ENCODE assay signal across 21 cellular contexts in genomic region chr5:113150221-113150620, GRCh38.
DNase-seq lines count a peak whose midpoint lies in the region; ATAC-seq, FAIRE-seq and TF ChIP-seq lines count a peak whose summit lies in the region.
"Had no signal": no experiment of that assay in that cellular context is flagged by ENCODE, and none has a peak within 500 bp of the region (broad histone marks: within the 10 kb centered on the region; RNA-seq: fewer than 3 reads in every experiment).

No MANE protein-coding gene starts in this region.

- DNase-seq in IMR-90 (no peak), endodermal cell (no peak), lower lobe of right lung (no peak), pancreas (no peak), right cardiac atrium (no peak), anterior cingulate cortex (lab: John Stamatoyannopoulos, UW) (no peak), GM13977 (ENCODE audit: low spot score) (no peak)
- DNase-seq in effector CD4-positive, alpha-beta T cell: no peak
- DNase-seq: Caco-2; CD4-positive, CD25-positive, alpha-beta regulatory T cell; MM.1S; NCI-H1092; NCI-H1436 treated with DMSO at 0.1 percent for 48 hours; NCI-H2029 treated with DMSO at 0.1 percent for 48 hours; NK-92 treated with Interleukin-12 subunit alpha and Interleukin-12 subunit beta, amount 100 ng/mL, for 24 hours; Right ventricle myocardium superior had no signal

- H4K5ac ChIP-seq in IMR-90 (ENCODE audit: low read depth, low read length): peak overlapping the region; percentile 35; the same call in 1 of the 2 replicates

- in situ Hi-C loops in IMR-90 (cut with MboI; ENCODE audit: low sequenced_read_pairs): no loop called here
- in situ Hi-C loops in GM13977 (cut with MboI; ENCODE audit: low pct_unique_long_range_greater_than_20kb, low sequenced_read_pairs, unreplicated experiment): no loop called here

- peaks cover 17% of the 10 kb centered on the region; the same call in 1 of the 2 replicates for H3K9me1 ChIP-seq in IMR-90 (ENCODE audit: insufficient read depth, low read length)

- H3K9me3 ChIP-seq in IMR-90 (ENCODE audit: control insufficient read depth, insufficient read depth, low read length): no peaks in the 10 kb centered on the region
- H3K9me3 ChIP-seq in endodermal cell (ENCODE audit: control insufficient read depth, low read length): no peaks in the 10 kb centered on the region
- no peaks in the 10 kb centered on the region for H3K9me3 ChIP-seq in lower lobe of right lung
- H3K9me3 ChIP-seq in pancreas: no peaks in the 10 kb centered on the region
- no peaks in the 10 kb centered on the region for H3K9me3 ChIP-seq in right cardiac atrium (ENCODE audit: control insufficient read depth, low read length)
- H3K9me3 ChIP-seq: Caco-2 had no signal

- 0 out of 3 replicates have a peak overlapping the region, but pooled peaks have one; percentile 67 for H2BK15ac ChIP-seq in IMR-90 (ENCODE audit: low read depth, low read length)

- TF ChIP-seq RAD21 in IMR-90 (IDR thresholded peaks at IDR 0.05; ENCODE audit: low read length): no peak

- POLR2A ChIA-PET in IMR-90 (lab: Charles Lee; ENCODE audit: unreplicated experiment): no interaction called here

- H3K27ac ChIP-seq in IMR-90 (ENCODE audit: insufficient read depth, low read length) (no peak overlapping the region), endodermal cell (ENCODE audit: low read depth, low read length) (no peak overlapping the region), lower lobe of right lung (peak overlapping the region; percentile 0), pancreas (no peak overlapping the region), right cardiac atrium (ENCODE audit: low read length) (no peak overlapping the region)

- CTCF ChIA-PET in IMR-90 (lab: Yijun Ruan, JAX): no interaction called here

- no peak overlapping the region for H2BK5ac ChIP-seq in IMR-90 (ENCODE audit: low read depth, low read length, poor library complexity, severe bottlenecking)

- H3K27me3 ChIP-seq in IMR-90 (ENCODE audit: control insufficient read depth, insufficient read depth, low read length) (no peaks in the 10 kb centered on the region), endodermal cell (ENCODE audit: control insufficient read depth, insufficient read depth, low read length, poor library complexity, severe bottlenecking) (no peaks in the 10 kb centered on the region), lower lobe of right lung (ENCODE audit: low read depth) (no peaks in the 10 kb centered on the region), pancreas (no peaks in the 10 kb centered on the region), right cardiac atrium (ENCODE audit: control insufficient read depth, insufficient read depth) (no peaks in the 10 kb centered on the region)

- no CpG with 5 or more reads among the region's 2 CpGs for WGBS in IMR-90 (ENCODE audit: extremely low coverage in 2 of 2, insufficient read length in 1 of 2), 2 experiments
- WGBS in endodermal cell (ENCODE audit: insufficient coverage in 1 of 2, insufficient read length in 1 of 2), 2 experiments: 91% methylated on average over 1 of the region's 2 CpGs; no CpG with 5 or more reads in 1 of the 2 experiments
- 75 to 82% methylated on average over 2 of the region's 2 CpGs for WGBS in pancreas, 2 donors
- WGBS in right cardiac atrium: 58% methylated on average over 2 of the region's 2 CpGs

- no peak overlapping the region for H4K8ac ChIP-seq in IMR-90 (ENCODE audit: low read depth in 2 of 2, low read length in 2 of 2)

- peaks cover 4% of the 10 kb centered on the region for H3K36me3 ChIP-seq in IMR-90 (ENCODE audit: control insufficient read depth, insufficient read depth, low read length)
- peaks cover 92% of the 10 kb centered on the region for H3K36me3 ChIP-seq in endodermal cell (ENCODE audit: control insufficient read depth, insufficient read depth, low read length)
- no peaks in the 10 kb centered on the region for H3K36me3 ChIP-seq in lower lobe of right lung
- no peaks in the 10 kb centered on the region for H3K36me3 ChIP-seq in pancreas

- dilution Hi-C loops in IMR-90 (cut with HindIII; ENCODE audit: low sequenced_read_pairs, unreplicated experiment): no loop called here

- no peak overlapping the region for H3K23ac ChIP-seq in IMR-90 (ENCODE audit: low read depth, low read length)

- H3K14ac ChIP-seq in IMR-90 (replicated peaks; ENCODE audit: low read depth, low read length): no peak overlapping the region

- H4K91ac ChIP-seq in IMR-90 (ENCODE audit: insufficient read depth, low read depth, low read length): no peak overlapping the region

- no peak for ATAC-seq in IMR-90 (ENCODE audit: low read depth)
- ATAC-seq in lower lobe of right lung: no peak
- no peak for ATAC-seq in pancreas
- ATAC-seq in right cardiac atrium: no peak
- ATAC-seq: GM12878, HCT116 had no signal

- H2AFZ ChIP-seq in IMR-90 (replicated peaks; ENCODE audit: low read length, poor library complexity): no peak overlapping the region

- FAIRE-seq in pancreas (lab: Jason Lieb, UNC): peak; percentile 49
- FAIRE-seq: GM12878, GM19239, RCC 7860 had no signal

- 0 out of 2 replicates have a peak overlapping the region, but pooled peaks have one; percentile 1 for H3K4ac ChIP-seq in IMR-90 (ENCODE audit: low read depth, low read length)

- H3K56ac ChIP-seq in IMR-90 (ENCODE audit: extremely low read depth, insufficient read depth, low read length): no peak overlapping the region

- H3K27me3 Mint-ChIP-seq in endodermal cell (ENCODE audit: insufficient read depth): no peaks in the 10 kb centered on the region
- H3K27me3 Mint-ChIP-seq: CD4-positive, CD25-positive, alpha-beta regulatory T cell had no signal

- H3K18ac ChIP-seq in IMR-90 (ENCODE audit: low read depth, low read length): peak overlapping the region; percentile 61; the same call in 1 of the 2 replicates

- peaks cover under 1 to 22% of the 10 kb centered on the region in 2 experiments; a peak in 3 of 4 replicates for H3K79me1 ChIP-seq in IMR-90 (ENCODE audit: low read depth in 1 of 2, low read length in 2 of 2)

- TF ChIP-seq POLR2A in IMR-90 (IDR thresholded peaks at IDR 0.05; ENCODE audit: low read depth, low read length): no peak

- H3K27ac Mint-ChIP-seq in endodermal cell: peak overlapping the region; percentile 4
- H3K27ac Mint-ChIP-seq: B cell; CD4-positive, CD25-positive, alpha-beta regulatory T cell had no signal

- H3K4me3 ChIP-seq in IMR-90 (ENCODE audit: insufficient read depth, low read depth, low read length): no peak overlapping the region
- H3K4me3 ChIP-seq in endodermal cell (ENCODE audit: low read length): no peak overlapping the region
- no peak overlapping the region for H3K4me3 ChIP-seq in lower lobe of right lung
- H3K4me3 ChIP-seq in pancreas: no peak overlapping the region
- no peak overlapping the region for H3K4me3 ChIP-seq in right cardiac atrium (ENCODE audit: low read length)
- H3K4me3 ChIP-seq: GM12878 had no signal

- no TSS peak for BruUV-seq in IMR-90 (replicated peaks; lab: Mats Ljungman, UMichigan)

- no peak overlapping the region for H2AK5ac ChIP-seq in IMR-90 (ENCODE audit: low read depth, low read length)

- TF ChIP-seq CTCF in IMR-90 (conservative IDR thresholded peaks at IDR 0.05; ENCODE audit: low read depth, low read length) (no peak), endodermal cell (conservative IDR thresholded peaks at IDR 0.05) (no peak), lower lobe of right lung (IDR thresholded peaks at IDR 0.05) (no peak), pancreas (IDR thresholded peaks at IDR 0.05) (no peak), GM13977 (IDR thresholded peaks at IDR 0.05; ENCODE audit: extremely low read depth, insufficient read depth, missing control alignments) (no peak)

- H2AK9ac ChIP-seq in IMR-90 (replicated peaks; ENCODE audit: low read depth, low read length, poor library complexity): no peak overlapping the region

- peaks cover 26% of the 10 kb centered on the region for H3K4me1 ChIP-seq in IMR-90 (ENCODE audit: control insufficient read depth, insufficient read depth, low read length)
- H3K4me1 ChIP-seq in endodermal cell (ENCODE audit: control insufficient read depth, insufficient read depth, low read length): peaks cover 43% of the 10 kb centered on the region
- H3K4me1 ChIP-seq in lower lobe of right lung: no peaks in the 10 kb centered on the region
- H3K4me1 ChIP-seq in pancreas: no peaks in the 10 kb centered on the region
- peaks cover 4% of the 10 kb centered on the region for H3K4me1 ChIP-seq in right cardiac atrium (ENCODE audit: control insufficient read depth, insufficient read depth, low read length)
- H3K4me1 ChIP-seq: Caco-2 had no signal

- H2BK20ac ChIP-seq in IMR-90 (ENCODE audit: low read depth, low read length): no peak overlapping the region

- H3K9ac ChIP-seq in IMR-90 (ENCODE audit: low read depth, low read length) (no peak overlapping the region), endodermal cell (ENCODE audit: extremely low read depth, low read length, poor library complexity, severe bottlenecking) (no peak overlapping the region)

- no peaks in the 10 kb centered on the region; the same call in 1 of the 2 replicates for H4K20me1 ChIP-seq in IMR-90 (ENCODE audit: insufficient read depth, low read length)

- H3K9me3 Mint-ChIP-seq in endodermal cell: no peaks in the 10 kb centered on the region

- H3K4me2 ChIP-seq in IMR-90 (ENCODE audit: low read depth, low read length): no peak overlapping the region

- H3K4me3 Mint-ChIP-seq in endodermal cell: no peak overlapping the region
- H3K4me3 Mint-ChIP-seq: B cell; CD4-positive, CD25-positive, alpha-beta regulatory T cell had no signal

- H2BK120ac ChIP-seq in IMR-90 (ENCODE audit: low read depth, low read length): peak overlapping the region; percentile 39

- peaks cover 58% of the 10 kb centered on the region for H3K4me1 Mint-ChIP-seq in endodermal cell
- H3K4me1 Mint-ChIP-seq: B cell had no signal

- intact Hi-C loops in IMR-90 (cut with micrococcal nuclease): no loop called here
- intact Hi-C loops in lower lobe of right lung (cut with DNase I): no loop called here
- intact Hi-C loops in pancreas (cut with DNase I): no loop called here
- intact Hi-C loops in right cardiac atrium (cut with DNase I): no loop called here

- H3K36me3 Mint-ChIP-seq in endodermal cell (ENCODE audit: low read depth): peaks cover 46% of the 10 kb centered on the region
- H3K36me3 Mint-ChIP-seq: CD4-positive, CD25-positive, alpha-beta regulatory T cell had no signal

TF ChIP-seq in IMR-90, 13 proteins besides CTCF, POLR2A, EP300 and RAD21:
- TF ChIP-seq BHLHE40 (IDR thresholded peaks at IDR 0.05; ENCODE audit: low read depth, low read length) (no peak), USF2 (IDR thresholded peaks at IDR 0.05; ENCODE audit: low read depth, low read length) (no peak), CHD1 (IDR thresholded peaks at IDR 0.05; ENCODE audit: low read depth, low read length) (no peak)
